In the genomic region with DNA sequence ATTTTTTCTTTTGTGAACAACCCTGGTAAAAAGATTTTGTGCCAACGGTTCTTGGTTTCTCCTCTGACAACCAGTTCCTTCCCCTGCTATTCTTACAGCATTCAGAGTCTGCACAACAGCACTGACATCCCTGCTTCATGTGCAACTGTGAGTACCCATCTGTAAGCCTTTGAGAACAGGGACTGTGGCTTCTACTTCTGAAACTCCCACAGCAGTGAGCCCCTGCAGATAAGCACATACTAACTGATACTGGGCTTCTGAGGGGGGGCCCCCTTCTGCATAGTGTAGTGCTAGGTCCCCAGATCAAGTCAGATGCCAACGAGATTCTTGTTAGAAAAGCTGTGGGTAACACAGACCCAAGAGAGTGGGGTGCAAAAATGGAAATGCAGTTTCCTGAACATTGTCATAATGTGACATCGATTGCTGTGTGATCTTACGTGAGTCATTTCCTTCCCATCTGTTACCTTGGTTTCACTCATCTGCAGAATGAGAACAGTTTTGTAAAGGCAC, we compare ENCODE assay signal across 9 cellular contexts. TPM values are rescaled to one million over a fixed set of nuclear protein-coding genes. Genes with fewer than 3 reads are reported as not detected.
DNase-seq lines count a peak whose midpoint lies in the region; ATAC-seq, FAIRE-seq and TF ChIP-seq lines count a peak whose summit lies in the region.
"Had no signal": no experiment of that assay in that cellular context is flagged by ENCODE, and none has a peak within 500 bp of the region (broad histone marks: within the 10 kb centered on the region; RNA-seq: fewer than 3 reads in every experiment).

No MANE protein-coding gene starts in this region.

- WGBS in GM12878 (ENCODE audit: insufficient coverage, insufficient replicate concordance, low lambda C conversion rate, missing lambda C conversion rate), result 1% methylated on average over 4 of the region's 4 CpGs

- peak overlapping the region; percentile 96 for H3K27ac Mint-ChIP-seq in T-helper 1 cell treated with Interleukin-12 subunit alpha and Interleukin-12 subunit beta and Interleukin-4 antibody, amounts not matched to agents 30 μg/mL and 1 μg/mL, for 36 hours

- H3K27me3 Mint-ChIP-seq in T-helper 1 cell treated with Interleukin-12 subunit alpha and Interleukin-12 subunit beta and Interleukin-4 antibody, amounts not matched to agents 30 μg/mL and 1 μg/mL, for 36 hours (ENCODE audit: low read depth), result no peaks in the 10 kb centered on the region

- CTCF ChIA-PET in GM12878 (lab: Yijun Ruan, JAX), result interaction anchor here (0.8 to 9.5 kb wide), 8 partner anchors 12 to 140 kb away, joined by 3 to 123 read pairs (median 8); partner anchors contain the start of gene WNK1

- peak overlapping the region; percentile 79 for H3K4me3 Mint-ChIP-seq in T-helper 1 cell treated with Interleukin-12 subunit alpha and Interleukin-12 subunit beta and Interleukin-4 antibody, amounts not matched to agents 30 μg/mL and 1 μg/mL, for 36 hours
- H3K4me3 Mint-ChIP-seq: neural crest cell had no signal

- FAIRE-seq in GM12878 (lab: Jason Lieb, UNC), result peak; percentile 80

- TF ChIP-seq EP300 in GM12878 (IDR thresholded peaks at IDR 0.05; ENCODE audit: borderline replicate concordance in 1 of 2, control insufficient read depth in 1 of 2, low read depth in 2 of 2, low read length in 2 of 2), result peak; percentile 81 to 88

- TF ChIP-seq CTCF in GM12878 (IDR thresholded peaks at IDR 0.05 in 2 of 3, conservative IDR thresholded peaks at IDR 0.05 in 1 of 3; ENCODE audit: control insufficient read depth in 2 of 3, extremely low read depth in 1 of 3, insufficient read depth in 1 of 3, low read depth in 3 of 3, low read length in 3 of 3) (no peak), vagina (IDR thresholded peaks at IDR 0.05) (no peak)

- intact Hi-C loops in GM12878 (cut with micrococcal nuclease; ENCODE audit: unreplicated experiment) (loop anchor here (1.0 to 5.0 kb wide), 5 partner anchors 44 to 138 kb away; no protein-coding TSS in a partner anchor), vagina (cut with DNase I) (no loop called here)

- in situ Hi-C loops in GM12878 (cut with MboI), result loop anchor here (5.0 kb wide), 1 partner anchor 78 kb away; the partner anchor contains the start of gene WNK1

- TF ChIP-seq RAD21 in GM12878 (IDR thresholded peaks at IDR 0.05; ENCODE audit: insufficient read depth, low read depth, low read length), result peak; percentile 16; the same call in 1 of the 2 replicates

- TF ChIP-seq POLR2A in GM12878 (IDR thresholded peaks at IDR 0.05; ENCODE audit: low read depth, low read length), result peak; percentile 83
- no peak for TF ChIP-seq POLR2A in vagina (IDR thresholded peaks at IDR 0.05)

- SMC1A ChIA-PET in GM12878 (lab: Charles Lee; ENCODE audit: uncharacterized antibody, unreplicated experiment), result interaction anchor here (1.0 to 9.9 kb wide), 22 partner anchors 8 to 137 kb away, joined by 3 to 194 read pairs (median 9); partner anchors contain the start of gene WNK1

- H3K4me1 Mint-ChIP-seq in T-helper 1 cell treated with Interleukin-12 subunit alpha and Interleukin-12 subunit beta and Interleukin-4 antibody, amounts not matched to agents 30 μg/mL and 1 μg/mL, for 36 hours (ENCODE audit: low read depth), result peaks cover 61% of the 10 kb centered on the region

- H3K36me3 Mint-ChIP-seq in T-helper 1 cell treated with Interleukin-12 subunit alpha and Interleukin-12 subunit beta and Interleukin-4 antibody, amounts not matched to agents 30 μg/mL and 1 μg/mL, for 36 hours (ENCODE audit: low read depth), result no peaks in the 10 kb centered on the region

- peak overlapping the region; percentile 100 for H3K27ac ChIP-seq in GM12878 (ENCODE audit: control insufficient read depth, insufficient read depth)
- no peak overlapping the region for H3K27ac ChIP-seq in vagina

- DNase-seq in GM12878 (ENCODE audit: low read depth, low spot score), result peak; percentile 100
- peak; percentile 84 for DNase-seq in stimulated activated CD8-positive, alpha-beta memory T cell treated with anti-CD3 and anti-CD28 coated beads, Interleukin-4, amount 100 ng/mL, for 48 hours
- DNase-seq in GOT3 (lab: John Stamatoyannopoulos, UW), result no peak
- DNase-seq in vagina (ENCODE audit: extremely low spot score in 2 of 2), result no peak
- DNase-seq in epidermal melanocyte (ENCODE audit: insufficient read length, low spot score), result no peak

- H4K20me1 ChIP-seq in GM12878 (ENCODE audit: control insufficient read depth, insufficient read depth), result no peaks in the 10 kb centered on the region

- H2AFZ ChIP-seq in GM12878 (ENCODE audit: control insufficient read depth, low read depth, low read length), result no peak overlapping the region; the same call in 1 of the 2 replicates

- H3K9me3 Mint-ChIP-seq in T-helper 1 cell treated with Interleukin-12 subunit alpha and Interleukin-12 subunit beta and Interleukin-4 antibody, amounts not matched to agents 30 μg/mL and 1 μg/mL, for 36 hours, result no peaks in the 10 kb centered on the region
- H3K9me3 Mint-ChIP-seq: neural crest cell had no signal

- H3K4me3 ChIP-seq in GM12878 (peak overlapping the region; percentile 61; the same call in 1 of the 2 replicates), vagina (no peak overlapping the region)

- H3K27me3 ChIP-seq in GM12878 (replicated peaks in 1 of 2; ENCODE audit: control insufficient read depth in 2 of 2, insufficient read depth in 2 of 2, low read length in 1 of 2) (no peaks in the 10 kb centered on the region), vagina (no peaks in the 10 kb centered on the region)

- RAD21 ChIA-PET in GM12878 (lab: Charles Lee; ENCODE audit: unreplicated experiment), result interaction anchor here (0.6 to 15.9 kb wide), 18 partner anchors 7 to 144 kb away, joined by 3 to 396 read pairs (median 14); partner anchors contain the start of genes NINJ2 and WNK1

- BruUV-seq in GM12878 (replicated peaks; lab: Mats Ljungman, UMichigan), result no TSS peak

- POLR2A ChIA-PET in GM12878 (lab: Charles Lee), result interaction anchor here (0.8 to 9.5 kb wide), 17 partner anchors 8 to 84 kb away, joined by 3 to 118 read pairs (median 8); partner anchors contain the start of genes NINJ2 and WNK1

- ATAC-seq in GM18870 (IDR thresholded peaks at IDR 0.05; ENCODE audit: unreplicated experiment), result peak; percentile 86
- peak; percentile 75 for ATAC-seq in HG02970 (IDR thresholded peaks at IDR 0.05; ENCODE audit: low FRiP score, unreplicated experiment)
- ATAC-seq in GM12878, result peak; percentile 84

- peak overlapping the region; percentile 95 for H3K9ac ChIP-seq in GM12878 (ENCODE audit: control insufficient read depth, insufficient read depth, low read length)

- peak overlapping the region; percentile 97 for H3K4me2 ChIP-seq in GM12878 (ENCODE audit: control insufficient read depth, insufficient read depth)

- H3K9me3 ChIP-seq in GM12878 (replicated peaks; ENCODE audit: control insufficient read depth, insufficient read depth, low read length), result no peaks in the 10 kb centered on the region
- no peaks in the 10 kb centered on the region for H3K9me3 ChIP-seq in vagina

- no peaks in the 10 kb centered on the region; the same call in 1 of the 2 replicates for H3K79me2 ChIP-seq in GM12878 (ENCODE audit: control insufficient read depth, insufficient read depth, low read length)

- H3K4me1 ChIP-seq in GM12878 (ENCODE audit: control insufficient read depth, insufficient read depth, low read length) (peaks cover 57% of the 10 kb centered on the region), vagina (no peaks in the 10 kb centered on the region)

- H3K36me3 ChIP-seq in GM12878 (ENCODE audit: control insufficient read depth in 2 of 2, insufficient read depth in 2 of 2, low read length in 1 of 2) (no peaks in the 10 kb centered on the region), vagina (no peaks in the 10 kb centered on the region)

TF ChIP-seq in GM12878, 131 proteins besides CTCF, POLR2A, EP300 and RAD21 (continues in another document):
- peak; percentile 90 for TF ChIP-seq NBN (IDR thresholded peaks at IDR 0.05)
- TF ChIP-seq NFIC (IDR thresholded peaks at IDR 0.05; ENCODE audit: low read depth, low read length), result peak; percentile 97
- TF ChIP-seq, protein P1, sequence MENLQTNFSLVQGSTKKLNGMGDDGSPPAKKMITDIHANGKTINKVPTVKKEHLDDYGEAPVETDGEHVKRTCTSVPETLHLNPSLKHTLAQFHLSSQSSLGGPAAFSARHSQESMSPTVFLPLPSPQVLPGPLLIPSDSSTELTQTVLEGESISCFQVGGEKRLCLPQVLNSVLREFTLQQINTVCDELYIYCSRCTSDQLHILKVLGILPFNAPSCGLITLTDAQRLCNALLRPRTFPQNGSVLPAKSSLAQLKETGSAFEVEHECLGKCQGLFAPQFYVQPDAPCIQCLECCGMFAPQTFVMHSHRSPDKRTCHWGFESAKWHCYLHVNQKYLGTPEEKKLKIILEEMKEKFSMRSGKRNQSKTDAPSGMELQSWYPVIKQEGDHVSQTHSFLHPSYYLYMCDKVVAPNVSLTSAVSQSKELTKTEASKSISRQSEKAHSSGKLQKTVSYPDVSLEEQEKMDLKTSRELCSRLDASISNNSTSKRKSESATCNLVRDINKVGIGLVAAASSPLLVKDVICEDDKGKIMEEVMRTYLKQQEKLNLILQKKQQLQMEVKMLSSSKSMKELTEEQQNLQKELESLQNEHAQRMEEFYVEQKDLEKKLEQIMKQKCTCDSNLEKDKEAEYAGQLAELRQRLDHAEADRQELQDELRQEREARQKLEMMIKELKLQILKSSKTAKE (IDR thresholded peaks at IDR 0.05; ENCODE audit: low read depth, poor library complexity, severe bottlenecking), result no peak
- peak; percentile 61; the same call in 1 of the 2 replicates for TF ChIP-seq CBFB (IDR thresholded peaks at IDR 0.05; ENCODE audit: low read depth)
- peak in 1 of 2 experiments; percentile 100; a peak in 2 of 4 replicates for TF ChIP-seq ETV6 (conservative IDR thresholded peaks at IDR 0.05 in 1 of 2, IDR thresholded peaks at IDR 0.05 in 1 of 2; ENCODE audit: borderline replicate concordance in 1 of 2, low read depth in 1 of 2)

RNA-seq across cellular contexts. Expression of gene NINJ2, which starts 11.1 kb away (rescaled TPM):
- total RNA-seq in GM12878 (2013; cell fraction: nucleolus; rRNA removed), result 1.5 and 1.8 TPM in 2 replicates
- total RNA-seq in GM12878 (2014; rRNA removed) (15.6 and 19.1 TPM in 2 replicates), GM12878 (2014; rRNA removed; fragmentation: Illumina TruSeq; extraction: Trizol) (12.0 and 14.0 TPM in 2 replicates), GM12878 (2021) (13.5 and 14.8 TPM in 2 replicates), vagina (23.8 TPM)
- polyA plus RNA-seq in GM12878 (2011; ENCODE audit: low read depth), result 11.9 TPM
- polyA plus RNA-seq in GM12878 (2011; rRNA removed) (4.8 and 8.9 TPM in 2 replicates), GM12878 (2014; fragmentation: Illumina TruSeq; extraction: Trizol) (10.2 and 19.7 TPM in 2 replicates), GM12878 (2014; fragmentation: Nextera tagmentation; extraction: Ambion mirVana) (10 to 100 TPM; 36.6 to 51.6 TPM), GM12878 (2014; rRNA removed) (18.5 and 22.9 TPM in 2 replicates), GM12878 (2016; fragmentation: Nextera tagmentation; extraction: Ambion mirVana) (10 to 100 TPM; 22.9 to 24.2 TPM)
- polyA plus RNA-seq in GM12878 (2011; cell fraction: cytosol; rRNA removed), result 18.9 and 23.4 TPM in 2 replicates
- 6.9 and 10.1 TPM in 2 replicates for polyA plus RNA-seq in GM12878 (2011; cell fraction: nucleus; rRNA removed)
- polyA plus RNA-seq in GM12878 (2012), result 11.3 and 16.1 TPM in 2 replicates
- 13.2 and 19.5 TPM in 2 replicates for polyA minus RNA-seq in GM12878 (2011; rRNA and poly(A)+ RNA removed)
- polyA minus RNA-seq in GM12878 (2011; cell fraction: cytosol; rRNA and poly(A)+ RNA removed), result 5.4 TPM in 1 of 2 replicates, not detected in the other
- 1.1 and 1.6 TPM in 2 replicates for polyA minus RNA-seq in GM12878 (2011; cell fraction: nucleus; rRNA and poly(A)+ RNA removed)

Comparison
In these comparisons a context has a peak if more than half of its experiments do, and no peak if none do; other contexts are left out.
1. DNase-seq: peak in GM12878 (single experiment) and stimulated activated CD8-positive, alpha-beta memory T cell treated with anti-CD3 and anti-CD28 coated beads, Interleukin-4, amount 100 ng/mL, for 48 hours (single experiment); none in GOT3 (single experiment), vagina (0 of 2) and epidermal melanocyte (single experiment).
2. Peak in every context shown above with its lines, with median percentiles within 50 percentile points of each other: ATAC-seq.